In genomic region chr12:18552829-18553228, GRCh38 we compare ENCODE assay signal across 19 cellular contexts.
DNase-seq lines count a peak whose midpoint lies in the region; ATAC-seq, FAIRE-seq and TF ChIP-seq lines count a peak whose summit lies in the region.
"Had no signal": no experiment of that assay in that cellular context is flagged by ENCODE, and none has a peak within 500 bp of the region (broad histone marks: within the 10 kb centered on the region; RNA-seq: fewer than 3 reads in every experiment).

No MANE protein-coding gene starts in this region.

- H3K9ac ChIP-seq in DND-41 (ENCODE audit: low read depth, low read length): no peak overlapping the region
- no peak overlapping the region for H3K9ac ChIP-seq in PC-3 (ENCODE audit: low read length)

- H3K36me3 ChIP-seq in DND-41 (ENCODE audit: insufficient read depth, low read length) (no peaks in the 10 kb centered on the region), PC-3 (ENCODE audit: low read depth, low read length) (no peaks in the 10 kb centered on the region), mucosa of descending colon (ENCODE audit: low read depth) (no peaks in the 10 kb centered on the region), Peyer's patch (no peaks in the 10 kb centered on the region)
- H3K36me3 ChIP-seq: gastroesophageal sphincter, sigmoid colon, upper lobe of right lung had no signal

- H3K27ac ChIP-seq in DND-41 (ENCODE audit: low read length): no peak overlapping the region
- H3K27ac ChIP-seq in PC-3 (ENCODE audit: low read length): no peak overlapping the region
- no peak overlapping the region for H3K27ac ChIP-seq in Peyer's patch
- H3K27ac ChIP-seq: gastroesophageal sphincter, sigmoid colon, stomach, upper lobe of right lung had no signal

- no peak for TF ChIP-seq POLR2A in Peyer's patch (IDR thresholded peaks at IDR 0.05)

- TF ChIP-seq CTCF in DND-41 (IDR thresholded peaks at IDR 0.05; ENCODE audit: borderline replicate concordance, extremely low read depth, low read length, poor library complexity, severe bottlenecking): peak; percentile 20
- TF ChIP-seq CTCF in PC-3 (conservative IDR thresholded peaks at IDR 0.05; ENCODE audit: low read depth, low read length): peak; percentile 61
- TF ChIP-seq CTCF in mucosa of descending colon (IDR thresholded peaks at IDR 0.05): no peak
- TF ChIP-seq CTCF in Peyer's patch (IDR thresholded peaks at IDR 0.05): no peak

- intact Hi-C loops in PC-3 (cut with micrococcal nuclease) (no loop called here), mucosa of descending colon (cut with DNase I, micrococcal nuclease) (no loop called here)

- ATAC-seq in DND-41 (ENCODE audit: insufficient read depth, low read depth): no peak
- ATAC-seq in PC-3: no peak
- no peak for ATAC-seq in mucosa of descending colon
- no peak for ATAC-seq in GM21381 (IDR thresholded peaks at IDR 0.05; ENCODE audit: unreplicated experiment)
- ATAC-seq: gastroesophageal sphincter, upper lobe of right lung had no signal

- POLR2A ChIA-PET in PC-3 (lab: Charles Lee; ENCODE audit: unreplicated experiment): no interaction called here

- H3K79me2 ChIP-seq in DND-41 (ENCODE audit: insufficient read depth, low read length) (no peaks in the 10 kb centered on the region), PC-3 (ENCODE audit: low read length) (no peaks in the 10 kb centered on the region)

- TF ChIP-seq RAD21 in Ishikawa (IDR thresholded peaks at IDR 0.05; ENCODE audit: low read depth): peak; percentile 36; the same call in 1 of the 2 replicates

- TF ChIP-seq EP300 in Ishikawa (IDR thresholded peaks at IDR 0.05; ENCODE audit: borderline replicate concordance): no peak

- H3K4me3 ChIP-seq in DND-41 (ENCODE audit: low read depth in 1 of 2, low read length in 2 of 2): no peak overlapping the region
- H3K4me3 ChIP-seq in PC-3 (ENCODE audit: low read length): no peak overlapping the region
- no peak overlapping the region for H3K4me3 ChIP-seq in mucosa of descending colon
- H3K4me3 ChIP-seq in Peyer's patch: no peak overlapping the region
- H3K4me3 ChIP-seq: gastroesophageal sphincter, sigmoid colon, stomach, upper lobe of right lung had no signal

- no peak overlapping the region for H3K4me2 ChIP-seq in DND-41 (ENCODE audit: insufficient read depth, low read length)
- H3K4me2 ChIP-seq in PC-3 (ENCODE audit: low read length): no peak overlapping the region

- H3K9me2 ChIP-seq in PC-3 (replicated peaks; ENCODE audit: low read length): no peaks in the 10 kb centered on the region

- no peaks in the 10 kb centered on the region for H3K4me1 ChIP-seq in DND-41 (ENCODE audit: insufficient read depth, low read length)
- H3K4me1 ChIP-seq in PC-3 (ENCODE audit: insufficient read depth, low read length): no peaks in the 10 kb centered on the region
- H3K4me1 ChIP-seq in mucosa of descending colon (ENCODE audit: low read depth): no peaks in the 10 kb centered on the region
- no peaks in the 10 kb centered on the region for H3K4me1 ChIP-seq in Peyer's patch
- H3K4me1 ChIP-seq: gastroesophageal sphincter, sigmoid colon, stomach, upper lobe of right lung had no signal

- no TSS peak for BruUV-seq in PC-3 (replicated peaks; lab: Mats Ljungman, UMichigan)

- H4K20me1 ChIP-seq in DND-41 (ENCODE audit: insufficient read depth, low read length) (no peaks in the 10 kb centered on the region), PC-3 (ENCODE audit: low read length) (no peaks in the 10 kb centered on the region)

- no peak for DNase-seq in DND-41
- peak; percentile 23 for DNase-seq in PC-3
- no peak for DNase-seq in amygdala (lab: John Stamatoyannopoulos, UW)
- DNase-seq in mucosa of descending colon: no peak
- no peak for DNase-seq in Peyer's patch
- DNase-seq: activated CD4-positive, CD25-positive, alpha-beta regulatory T cell treated with anti-CD3 and anti-CD28 coated beads, Interleukin-2, amount 50 U/mL, for 72 hours; anterior cingulate cortex; CD4-positive, CD25-positive, alpha-beta regulatory T cell; EL; NCI-H2029 treated with DMSO at 0.1 percent for 48 hours; sigmoid colon; stimulated activated CD4-positive, alpha-beta T cell treated with anti-CD3 and anti-CD28 coated beads, Interleukin-1b, Interleukin-23, amount 100 ng/mL, for 48 hours; stomach; upper lobe of right lung had no signal

- peak; percentile 43 for FAIRE-seq in islet of Langerhans (lab: Jason Lieb, UNC)
- FAIRE-seq: HTR-8/SVneo had no signal

- H3K27me3 ChIP-seq in DND-41 (ENCODE audit: insufficient read depth, low read length, poor library complexity) (no peaks in the 10 kb centered on the region), PC-3 (ENCODE audit: low read length) (no peaks in the 10 kb centered on the region), Peyer's patch (no peaks in the 10 kb centered on the region)
- H3K27me3 ChIP-seq: gastroesophageal sphincter, sigmoid colon, stomach, upper lobe of right lung had no signal

- H3F3A ChIP-seq in PC-3 (ENCODE audit: low read length, unreplicated experiment): no peaks in the 10 kb centered on the region

- CTCF ChIA-PET in PC-3 (lab: Charles Lee): interaction anchor here (0.6 kb wide), 1 partner anchor 417 kb away, joined by 3 read pairs; no protein-coding TSS in a partner anchor

- H2AFZ ChIP-seq in DND-41 (ENCODE audit: low read depth, low read length): no peak overlapping the region
- H2AFZ ChIP-seq in PC-3 (ENCODE audit: low read length): no peak overlapping the region

- no peaks in the 10 kb centered on the region for H3K9me3 ChIP-seq in DND-41 (ENCODE audit: insufficient read depth, low read length, severe bottlenecking)
- no peaks in the 10 kb centered on the region for H3K9me3 ChIP-seq in PC-3 (ENCODE audit: low read length)
- no peaks in the 10 kb centered on the region for H3K9me3 ChIP-seq in mucosa of descending colon
- no peaks in the 10 kb centered on the region for H3K9me3 ChIP-seq in Peyer's patch
- H3K9me3 ChIP-seq: gastroesophageal sphincter, sigmoid colon, upper lobe of right lung had no signal

TF ChIP-seq in Ishikawa, 13 proteins besides CTCF, POLR2A, EP300 and RAD21:
- no peak for TF ChIP-seq CEBPB (IDR thresholded peaks at IDR 0.05)
- TF ChIP-seq NFIC (IDR thresholded peaks at IDR 0.05): no peak
- TF ChIP-seq TCF12 (IDR thresholded peaks at IDR 0.05; ENCODE audit: low read depth): no peak

Comparison
In these comparisons a context has a peak if more than half of its experiments do, and no peak if none do; other contexts are left out.
1. CTCF ChIP-seq: peak in DND-41 (single experiment) and PC-3 (single experiment); none in mucosa of descending colon (single experiment) and Peyer's patch (0 of 6).